In the genomic region with DNA sequence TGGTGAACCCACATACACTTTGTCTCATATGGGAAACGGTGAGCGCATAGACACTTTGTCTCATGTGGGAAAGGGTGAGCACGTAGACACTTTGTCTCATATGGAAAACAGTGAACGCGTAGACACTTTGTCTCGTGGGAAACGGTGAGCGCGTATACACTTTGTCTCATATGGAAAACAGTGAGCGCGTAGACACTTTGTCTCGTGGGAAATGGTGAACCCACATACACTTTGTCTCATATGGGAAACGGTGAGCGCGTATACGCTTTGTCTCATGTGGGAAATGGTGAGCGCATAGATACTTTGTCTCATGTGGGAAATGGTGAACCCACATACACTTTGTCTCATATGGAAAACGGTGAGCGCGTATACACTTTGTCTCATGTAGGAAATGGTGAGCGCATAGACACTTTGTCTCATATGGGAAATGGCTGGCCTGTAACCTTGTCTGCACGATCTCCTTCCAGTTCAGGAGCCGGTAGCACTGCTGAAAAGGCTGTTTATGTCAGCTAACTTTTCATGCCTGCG, we compare ENCODE assay signal across 25 cellular contexts. TPM values are rescaled to one million over a fixed set of nuclear protein-coding genes. Genes with fewer than 3 reads are reported as not detected.
A peak's percentile ranks its signal among the peaks of the same experiment; 100 is the strongest.
DNase-seq lines count a peak whose midpoint lies in the region; ATAC-seq and TF ChIP-seq lines count a peak whose summit lies in the region.
"Had no signal": no experiment of that assay in that cellular context is flagged by ENCODE, and none has a peak within 500 bp of the region (broad histone marks: within the 10 kb centered on the region; RNA-seq: fewer than 3 reads in every experiment).

No MANE protein-coding gene starts in this region.

- no peak overlapping the region for H3K14ac ChIP-seq in IMR-90 (replicated peaks; ENCODE audit: low read depth, low read length)

- H2BK20ac ChIP-seq in IMR-90 (ENCODE audit: low read depth, low read length) = no peak overlapping the region

- no peak overlapping the region for H3K4ac ChIP-seq in IMR-90 (ENCODE audit: low read depth, low read length)

- H3K27ac Mint-ChIP-seq in activated T-cell treated with anti-CD3 and anti-CD28 coated beads, Interleukin-2, amount 50 U/mL, for 24 hours = peak overlapping the region; percentile 88
- peak overlapping the region; percentile 35 for H3K27ac Mint-ChIP-seq in activated T-helper 17 cell treated with anti-CD3 and anti-CD28 coated beads, Interleukin-2, amount 50 U/mL, for 72 hours

- intact Hi-C loops in IMR-90 (cut with micrococcal nuclease) (no loop called here), heart left ventricle (cut with DNase I) (no loop called here)

- H3K9ac ChIP-seq in IMR-90 (ENCODE audit: low read depth, low read length) = no peak overlapping the region
- H3K9ac ChIP-seq: KMS-11, parathyroid adenoma had no signal

- CTCF ChIA-PET in IMR-90 (lab: Yijun Ruan, JAX) = no interaction called here

- H4K20me1 ChIP-seq in IMR-90 (ENCODE audit: insufficient read depth, low read length) = peaks cover 30% of the 10 kb centered on the region

- POLR2A ChIA-PET in IMR-90 (lab: Charles Lee; ENCODE audit: unreplicated experiment) = no interaction called here

- H3K4me1 ChIP-seq in IMR-90 (ENCODE audit: control insufficient read depth, insufficient read depth, low read length) (peaks cover 6% of the 10 kb centered on the region), heart left ventricle (peaks cover 0 to 15% (median 8%) of the 10 kb centered on the region in 12 donors)
- H3K4me1 ChIP-seq: parathyroid adenoma, uterus had no signal

- H3K9me3 ChIP-seq in IMR-90 (ENCODE audit: control insufficient read depth, insufficient read depth, low read length) = no peaks in the 10 kb centered on the region
- H3K9me3 ChIP-seq in heart left ventricle = no peaks in the 10 kb centered on the region
- H3K9me3 ChIP-seq: gastrocnemius medialis, right atrium auricular region, uterus had no signal

- H3K36me3 Mint-ChIP-seq in activated T-cell treated with anti-CD3 and anti-CD28 coated beads, Interleukin-2, amount 50 U/mL, for 24 hours (ENCODE audit: low read depth) = peaks cover 30% of the 10 kb centered on the region
- H3K36me3 Mint-ChIP-seq in activated T-helper 17 cell treated with anti-CD3 and anti-CD28 coated beads, Interleukin-2, amount 50 U/mL, for 72 hours (ENCODE audit: low read depth) = peaks cover 47% of the 10 kb centered on the region

- H2BK15ac ChIP-seq in IMR-90 (ENCODE audit: low read depth, low read length) = no peak overlapping the region

- no peak overlapping the region for H2BK5ac ChIP-seq in IMR-90 (ENCODE audit: low read depth, low read length, poor library complexity, severe bottlenecking)

- H3K27me3 ChIP-seq in IMR-90 (ENCODE audit: control insufficient read depth, insufficient read depth, low read length) (no peaks in the 10 kb centered on the region), heart left ventricle (no peaks in the 10 kb centered on the region)
- H3K27me3 ChIP-seq: gastrocnemius medialis, right atrium auricular region, uterus had no signal

- no peak for DNase-seq in activated T-cell treated with anti-CD3 and anti-CD28 coated beads, Interleukin-2, amount 50 U/mL, for 24 hours
- DNase-seq in activated T-cell treated with anti-CD3 and anti-CD28 coated beads, Interleukin-2, amount 50 U/mL, for 1 hour = no peak
- DNase-seq in IMR-90 (no peak), heart left ventricle (no peak), KG1 (lab: John Stamatoyannopoulos, UW) (no peak)
- DNase-seq in stimulated activated CD8-positive, alpha-beta memory T cell treated with anti-CD3 and anti-CD28 coated beads, Interleukin-4, amount 100 ng/mL, for 48 hours = peak; percentile 39
- DNase-seq: cerebellar nuclear complex, gastrocnemius medialis, hippocampal formation, left cardiac atrium, MM.1S, NCI-H2029, NCI-H226, NCI-H82, RPMI8226, uterus had no signal

- TF ChIP-seq CTCF in IMR-90 (conservative IDR thresholded peaks at IDR 0.05; ENCODE audit: low read depth, low read length) (no peak), heart left ventricle (IDR thresholded peaks at IDR 0.05) (no peak)

- H3K4me3 Mint-ChIP-seq in activated T-cell treated with anti-CD3 and anti-CD28 coated beads, Interleukin-2, amount 50 U/mL, for 24 hours = no peak overlapping the region
- peak overlapping the region; percentile 16 for H3K4me3 Mint-ChIP-seq in activated T-helper 17 cell treated with anti-CD3 and anti-CD28 coated beads, Interleukin-2, amount 50 U/mL, for 72 hours
- H3K4me3 Mint-ChIP-seq: neural crest cell, T-cell had no signal

- no peak overlapping the region for H2AFZ ChIP-seq in IMR-90 (replicated peaks; ENCODE audit: low read length, poor library complexity)
- H2AFZ ChIP-seq: parathyroid adenoma had no signal

- no peak overlapping the region for H3K4me2 ChIP-seq in IMR-90 (ENCODE audit: low read depth, low read length)
- H3K4me2 ChIP-seq: KMS-11, smooth muscle cell had no signal

- peaks cover 24% of the 10 kb centered on the region for H3K9me1 ChIP-seq in IMR-90 (ENCODE audit: insufficient read depth, low read length)

- TF ChIP-seq RAD21 in IMR-90 (IDR thresholded peaks at IDR 0.05; ENCODE audit: low read length) = no peak

- H3K23ac ChIP-seq in IMR-90 (ENCODE audit: low read depth, low read length) = no peak overlapping the region

- no peak overlapping the region for H3K56ac ChIP-seq in IMR-90 (ENCODE audit: extremely low read depth, insufficient read depth, low read length)

- H3K36me3 ChIP-seq in IMR-90 (ENCODE audit: control insufficient read depth, insufficient read depth, low read length) (peaks cover 19% of the 10 kb centered on the region), heart left ventricle (peaks cover 0 to 38% (median 27%) of the 10 kb centered on the region in 9 donors)
- H3K36me3 ChIP-seq: uterus had no signal

- no peak overlapping the region for H3K18ac ChIP-seq in IMR-90 (ENCODE audit: low read depth, low read length)

- H3K27ac ChIP-seq in IMR-90 (ENCODE audit: insufficient read depth, low read length) = no peak overlapping the region
- H3K27ac ChIP-seq in heart left ventricle = no peak overlapping the region
- H3K27ac ChIP-seq: C4-2B, gastrocnemius medialis, KMS-11, parathyroid adenoma, right atrium auricular region, uterus had no signal

- no peak overlapping the region for H2BK120ac ChIP-seq in IMR-90 (ENCODE audit: low read depth, low read length)

- no peak overlapping the region for H4K91ac ChIP-seq in IMR-90 (ENCODE audit: insufficient read depth, low read depth, low read length)

- H3K4me3 ChIP-seq in IMR-90 (ENCODE audit: insufficient read depth, low read depth, low read length) = no peak overlapping the region
- no peak overlapping the region for H3K4me3 ChIP-seq in heart left ventricle
- H3K4me3 ChIP-seq: gastrocnemius medialis, right atrium auricular region, smooth muscle cell, uterus had no signal

- TF ChIP-seq POLR2A in IMR-90 (IDR thresholded peaks at IDR 0.05; ENCODE audit: low read depth, low read length) = no peak
- no peak for TF ChIP-seq POLR2A in heart left ventricle (IDR thresholded peaks at IDR 0.05)

- no peaks in the 10 kb centered on the region for H3K9me3 Mint-ChIP-seq in activated T-cell treated with anti-CD3 and anti-CD28 coated beads, Interleukin-2, amount 50 U/mL, for 24 hours
- H3K9me3 Mint-ChIP-seq in activated T-helper 17 cell treated with anti-CD3 and anti-CD28 coated beads, Interleukin-2, amount 50 U/mL, for 72 hours = no peaks in the 10 kb centered on the region
- H3K9me3 Mint-ChIP-seq: neural crest cell, T-cell had no signal

- H4K8ac ChIP-seq in IMR-90 (ENCODE audit: low read depth in 2 of 2, low read length in 2 of 2) = no peak overlapping the region

- 74% methylated on average over 12 of the region's 24 CpGs; no CpG with 5 or more reads in 1 of the 2 experiments for WGBS in IMR-90 (ENCODE audit: extremely low coverage in 2 of 2, insufficient read length in 1 of 2), 2 experiments
- 80 to 97% (median 91%) methylated on average over 24 of the region's 24 CpGs for WGBS in heart left ventricle, 4 donors

- H2AK9ac ChIP-seq in IMR-90 (replicated peaks; ENCODE audit: low read depth, low read length, poor library complexity) = peak overlapping the region; percentile 37

- H2AK5ac ChIP-seq in IMR-90 (ENCODE audit: low read depth, low read length) = no peak overlapping the region

- H4K5ac ChIP-seq in IMR-90 (ENCODE audit: low read depth, low read length) = no peak overlapping the region

- dilution Hi-C loops in IMR-90 (cut with HindIII; ENCODE audit: low sequenced_read_pairs, unreplicated experiment) = no loop called here

- H3K79me1 ChIP-seq in IMR-90 (ENCODE audit: low read depth in 1 of 2, low read length in 2 of 2) = peaks cover 15 to 41% of the 10 kb centered on the region in 2 experiments

- no peaks in the 10 kb centered on the region for H3K27me3 Mint-ChIP-seq in activated T-cell treated with anti-CD3 and anti-CD28 coated beads, Interleukin-2, amount 50 U/mL, for 24 hours
- no peaks in the 10 kb centered on the region for H3K27me3 Mint-ChIP-seq in activated T-helper 17 cell treated with anti-CD3 and anti-CD28 coated beads, Interleukin-2, amount 50 U/mL, for 72 hours
- H3K27me3 Mint-ChIP-seq: T-cell had no signal

- ATAC-seq in IMR-90 (ENCODE audit: low read depth) (no peak), heart left ventricle (no peak)
- ATAC-seq in activated T-helper 17 cell treated with anti-CD3 and anti-CD28 coated beads, Interleukin-2, amount 50 U/mL, for 72 hours (replicated peaks) = peak; percentile 78
- ATAC-seq: gastrocnemius medialis, HCT116, left cardiac atrium had no signal

- in situ Hi-C loops in IMR-90 (cut with MboI; ENCODE audit: low sequenced_read_pairs) = no loop called here

- BruUV-seq in IMR-90 (replicated peaks; lab: Mats Ljungman, UMichigan) = no TSS peak

- peaks cover 25% of the 10 kb centered on the region for H3K4me1 Mint-ChIP-seq in activated T-cell treated with anti-CD3 and anti-CD28 coated beads, Interleukin-2, amount 50 U/mL, for 24 hours (ENCODE audit: low read depth)
- H3K4me1 Mint-ChIP-seq in activated T-helper 17 cell treated with anti-CD3 and anti-CD28 coated beads, Interleukin-2, amount 50 U/mL, for 72 hours = no peaks in the 10 kb centered on the region

TF ChIP-seq in IMR-90, 13 proteins besides CTCF, POLR2A, EP300 and RAD21:
- TF ChIP-seq CHD1 (IDR thresholded peaks at IDR 0.05; ENCODE audit: low read depth, low read length) (no peak), RFX5 (IDR thresholded peaks at IDR 0.05; ENCODE audit: low read depth, low read length) (no peak), MXI1 (IDR thresholded peaks at IDR 0.05; ENCODE audit: borderline replicate concordance, low read depth, low read length) (no peak), MAZ (IDR thresholded peaks at IDR 0.05; ENCODE audit: borderline replicate concordance, low read depth, low read length) (no peak)

RNA-seq across cellular contexts. Expression of gene TRAPPC10, which starts 50.7 kb away (rescaled TPM):
- total RNA-seq in IMR-90 (2012; rRNA removed) (18.1 and 18.3 TPM in 2 replicates), heart left ventricle (10 to 100 TPM; 14.6 to 32.0 (median 22.5) TPM)
- polyA plus RNA-seq in IMR-90 (2012; rRNA removed) (17.8 and 18.3 TPM in 2 replicates), heart left ventricle (10 to 100 TPM in 1 of 2 donors, 1 to 10 TPM in 1; 5.6 to 12.0 TPM)
- 7.7 and 8.1 TPM in 2 replicates for polyA plus RNA-seq in IMR-90 (2012; cell fraction: cytosol; rRNA removed)
- polyA plus RNA-seq in IMR-90 (2012; cell fraction: nucleus; rRNA removed; ENCODE audit: low replicate concordance) = 46.4 and 51.4 TPM in 2 replicates
- total RNA-seq in activated T-helper 17 cell treated with anti-CD3 and anti-CD28 coated beads, Interleukin-2, amount 50 U/mL, for 72 hours = 10 to 100 TPM; 48.5 to 72.8 TPM
